Comparison of ENCODE assay signal across 33 cellular contexts in genomic region chr1:46281021-46281420, GRCh38. TPM values are rescaled to one million over a fixed set of nuclear protein-coding genes. Genes with fewer than 3 reads are reported as not detected.
"Had no signal": no experiment of that assay in that cellular context is flagged by ENCODE, and none has a peak within 500 bp of the region (broad histone marks: within the 10 kb centered on the region; RNA-seq: fewer than 3 reads in every experiment).

No MANE protein-coding gene starts in this region.

- H3K9me3 ChIP-seq: adrenal gland, body of pancreas, gastroesophageal sphincter, left ventricle myocardium inferior, mucosa of descending colon, ovary, suprapubic skin, tibial artery, upper lobe of right lung had no signal

- H3K4me1 Mint-ChIP-seq: activated T-helper 17 cell treated with anti-CD3 and anti-CD28 coated beads, Interleukin-2, amount 50 U/mL, for 72 hours had no signal

- H3K27me3 Mint-ChIP-seq: activated naive CD4-positive, alpha-beta T cell treated with anti-CD3 and anti-CD28 coated beads, Interleukin-2, amount 50 U/mL, for 24 hours; activated T-helper 17 cell treated with anti-CD3 and anti-CD28 coated beads, Interleukin-2, amount 50 U/mL, for 72 hours; natural killer cell treated with Interleukin-12 subunit alpha and Interleukin-12 subunit beta and Interleukin-15 and Interleukin-18, amount 100 ng/mL, for 72 hours; progenitor cell of endocrine pancreas; T-cell had no signal

- H3K4me1 ChIP-seq: adrenal gland, body of pancreas, gastroesophageal sphincter, suprapubic skin, tibial artery, upper lobe of right lung had no signal

- H3K4me3 ChIP-seq: adrenal gland, body of pancreas, cardiac muscle cell, coronary artery, dorsolateral prefrontal cortex, gastroesophageal sphincter, hepatocyte, left ventricle myocardium inferior, mucosa of descending colon, ovary, smooth muscle cell, suprapubic skin, tibial artery, upper lobe of right lung had no signal

- H3K36me3 ChIP-seq: ovary had no signal

- H2AFZ ChIP-seq: hepatocyte had no signal

- H3K4me2 ChIP-seq: hepatocyte, smooth muscle cell had no signal

- H3K27me3 ChIP-seq: adrenal gland, body of pancreas, cardiac muscle cell, dorsolateral prefrontal cortex, gastroesophageal sphincter, hepatocyte, ovary, suprapubic skin, tibial artery, upper lobe of right lung had no signal

- DNase-seq: activated CD4-positive, alpha-beta T cell treated with anti-CD3 and anti-CD28 coated beads for 4 hours; activated CD4-positive, alpha-beta T cell treated with anti-CD3 and anti-CD28 coated beads, Interleukin-2, amount 50 U/mL, for 4 hours; activated CD4-positive, CD25-positive, alpha-beta regulatory T cell; activated CD8-positive, alpha-beta memory T cell treated with anti-CD3 and anti-CD28 coated beads, Interleukin-2, amount 50 U/mL, for 4 hours; activated T-cell treated with anti-CD3 and anti-CD28 coated beads, Interleukin-2, amount 50 U/mL, for 4 hours; adrenal gland; aorta; body of pancreas; dorsolateral prefrontal cortex; effector memory CD4-positive, alpha-beta T cell; islet precursor cell; left ventricle myocardium inferior; mucosa of descending colon; ovary; retina; stimulated activated CD4-positive, alpha-beta T cell treated with anti-CD3 and anti-CD28 coated beads, Interleukin-1b, Interleukin-23, amount 100 ng/mL, for 48 hours; stimulated activated CD4-positive, alpha-beta T cell treated with anti-CD3 and anti-CD28 coated beads, Interleukin-4, amount 100 ng/mL, for 4 hours; stimulated activated CD8-positive, alpha-beta memory T cell treated with anti-CD3 and anti-CD28 coated beads, Interleukin-4, amount 100 ng/mL, for 48 hours; stimulated activated naive CD4-positive, alpha-beta T cell; T-cell; tibial artery; upper lobe of right lung had no signal

- ATAC-seq: activated T-cell treated with anti-CD3 and anti-CD28 coated beads, Interleukin-2, amount 50 U/mL, for 4 hours; activated T-helper 17 cell treated with anti-CD3 and anti-CD28 coated beads, Interleukin-2, amount 50 U/mL, for 72 hours; body of pancreas; gastroesophageal sphincter; mucosa of descending colon; natural killer cell treated with Interleukin-12 subunit alpha and Interleukin-12 subunit beta and Interleukin-15 and Interleukin-18, amount 100 ng/mL, for 72 hours; T-cell; upper lobe of right lung had no signal

- H3K9me3 Mint-ChIP-seq: activated naive CD4-positive, alpha-beta T cell treated with anti-CD3 and anti-CD28 coated beads, Interleukin-2, amount 50 U/mL, for 24 hours; activated T-cell treated with anti-CD3 and anti-CD28 coated beads, Interleukin-2, amount 50 U/mL, for 4 hours; activated T-helper 17 cell treated with anti-CD3 and anti-CD28 coated beads, Interleukin-2, amount 50 U/mL, for 72 hours; natural killer cell treated with Interleukin-12 subunit alpha and Interleukin-12 subunit beta and Interleukin-15 and Interleukin-18, amount 100 ng/mL, for 72 hours; T-cell had no signal

- H3K27ac ChIP-seq: adrenal gland, body of pancreas, cardiac muscle cell, coronary artery, dorsolateral prefrontal cortex, gastroesophageal sphincter, hepatocyte, left ventricle myocardium inferior, ovary, suprapubic skin, tibial artery, upper lobe of right lung had no signal

- H3K4me3 Mint-ChIP-seq: activated naive CD4-positive, alpha-beta T cell treated with anti-CD3 and anti-CD28 coated beads, Interleukin-2, amount 50 U/mL, for 24 hours; activated T-cell treated with anti-CD3 and anti-CD28 coated beads, Interleukin-2, amount 50 U/mL, for 4 hours; activated T-helper 17 cell treated with anti-CD3 and anti-CD28 coated beads, Interleukin-2, amount 50 U/mL, for 72 hours; natural killer cell treated with Interleukin-12 subunit alpha and Interleukin-12 subunit beta and Interleukin-15 and Interleukin-18, amount 100 ng/mL, for 72 hours; T-cell had no signal

- H3K27ac Mint-ChIP-seq: activated naive CD4-positive, alpha-beta T cell treated with anti-CD3 and anti-CD28 coated beads, Interleukin-2, amount 50 U/mL, for 24 hours; activated T-helper 17 cell treated with anti-CD3 and anti-CD28 coated beads, Interleukin-2, amount 50 U/mL, for 72 hours; natural killer cell treated with Interleukin-12 subunit alpha and Interleukin-12 subunit beta and Interleukin-15 and Interleukin-18, amount 100 ng/mL, for 72 hours; progenitor cell of endocrine pancreas; T-cell had no signal

RNA-seq across cellular contexts. Expression of gene RAD54L, which starts 33.5 kb away (rescaled TPM):
- total RNA-seq: mesenteric fat pad had no signal
